ENCODE assay signal across 14 cellular contexts in genomic region chr16:54817940-54818574, GRCh38.
DNase-seq lines count a peak whose midpoint lies in the region; ATAC-seq and TF ChIP-seq lines count a peak whose summit lies in the region.
"Had no signal": no experiment of that assay in that cellular context is flagged by ENCODE, and none has a peak within 500 bp of the region (broad histone marks: within the 10 kb centered on the region; RNA-seq: fewer than 3 reads in every experiment).

No MANE protein-coding gene starts in this region.

- H3K27ac Mint-ChIP-seq in endodermal cell, result peak overlapping the region; percentile 68

- H3K36me3 ChIP-seq in mammary epithelial cell (ENCODE audit: insufficient read depth, low read length) (no peaks in the 10 kb centered on the region), breast epithelium (no peaks in the 10 kb centered on the region), endodermal cell (ENCODE audit: control insufficient read depth, insufficient read depth, low read length) (no peaks in the 10 kb centered on the region), lung (ENCODE audit: control insufficient read depth in 2 of 2, insufficient read depth in 2 of 2, low read length in 2 of 2) (no peaks in the 10 kb centered on the region), upper lobe of right lung (no peaks in the 10 kb centered on the region), heart right ventricle (no peaks in the 10 kb centered on the region)
- H3K36me3 ChIP-seq: BLaER1 had no signal

- H3K4me2 ChIP-seq in mammary epithelial cell (ENCODE audit: insufficient read depth, low read depth, low read length), result peak overlapping the region; percentile 26
- H3K4me2 ChIP-seq: BLaER1 had no signal

- H3K36me3 Mint-ChIP-seq in endodermal cell (ENCODE audit: low read depth), result no peaks in the 10 kb centered on the region

- no peak overlapping the region for H3K27ac ChIP-seq in mammary epithelial cell (ENCODE audit: insufficient read depth, low read depth, low read length)
- no peak overlapping the region for H3K27ac ChIP-seq in breast epithelium
- no peak overlapping the region for H3K27ac ChIP-seq in endodermal cell (ENCODE audit: low read depth, low read length)
- H3K27ac ChIP-seq in lung (ENCODE audit: low read depth in 1 of 2, low read length in 1 of 2), result peak overlapping the region in 1 of 2 donors; percentile 49
- peak overlapping the region; percentile 42 for H3K27ac ChIP-seq in upper lobe of right lung
- no peak overlapping the region for H3K27ac ChIP-seq in dorsolateral prefrontal cortex
- no peak overlapping the region for H3K27ac ChIP-seq in heart right ventricle
- H3K27ac ChIP-seq: BLaER1 had no signal

- no TSS peak for BruUV-seq in mammary epithelial cell (replicated peaks; lab: Mats Ljungman, UMichigan)

- H3K79me2 ChIP-seq in mammary epithelial cell (ENCODE audit: insufficient read depth, low read length), result no peaks in the 10 kb centered on the region

- CTCF ChIA-PET in mammary epithelial cell (lab: Charles Lee; ENCODE audit: low non-redundant PET), result interaction anchor here (0.6 to 0.7 kb wide), 2 partner anchors 28 to 29 kb away, joined by 4 to 9 read pairs; no protein-coding TSS in a partner anchor

- no peak for TF ChIP-seq POLR2A in breast epithelium (IDR thresholded peaks at IDR 0.05)

- H4K20me1 ChIP-seq in mammary epithelial cell (ENCODE audit: insufficient read depth, low read length), result no peaks in the 10 kb centered on the region
- H4K20me1 ChIP-seq: BLaER1 had no signal

- H3K9ac ChIP-seq in mammary epithelial cell (ENCODE audit: insufficient read depth, low read length) (no peak overlapping the region), endodermal cell (ENCODE audit: extremely low read depth, low read length, poor library complexity, severe bottlenecking) (no peak overlapping the region)
- H3K9ac ChIP-seq: BLaER1 had no signal

- DNase-seq in mammary epithelial cell, result no peak
- DNase-seq in breast epithelium (ENCODE audit: low spot score in 2 of 2), result no peak
- DNase-seq in endodermal cell, result peak; percentile 65
- DNase-seq in lung (ENCODE audit: low spot score), result peak; percentile 40
- no peak for DNase-seq in upper lobe of right lung
- DNase-seq in dorsolateral prefrontal cortex, result no peak
- DNase-seq in heart right ventricle, result no peak
- DNase-seq: NCI-H1092, NCI-H2107, NCI-H345 had no signal

- peaks cover 23% of the 10 kb centered on the region for H3K4me1 Mint-ChIP-seq in endodermal cell

- peak overlapping the region; percentile 53 for H2AFZ ChIP-seq in mammary epithelial cell (ENCODE audit: low read depth, low read length)

- dilution Hi-C loops in mammary epithelial cell (cut with HindIII; ENCODE audit: low sequenced_read_pairs), result no loop called here

- TF ChIP-seq CTCF in mammary epithelial cell (conservative IDR thresholded peaks at IDR 0.05 in 1 of 2, IDR thresholded peaks at IDR 0.05 in 1 of 2; ENCODE audit: extremely low read depth in 1 of 2, insufficient read depth in 1 of 2, low read depth in 1 of 2, low read length in 2 of 2) (no peak), breast epithelium (IDR thresholded peaks at IDR 0.05) (no peak), endodermal cell (conservative IDR thresholded peaks at IDR 0.05) (no peak), lung (IDR thresholded peaks at IDR 0.05; ENCODE audit: control extremely low read depth, extremely low read depth) (no peak), upper lobe of right lung (IDR thresholded peaks at IDR 0.05) (no peak), dorsolateral prefrontal cortex (IDR thresholded peaks at IDR 0.05 in 54 of 56, conservative IDR thresholded peaks at IDR 0.05 in 2 of 56; ENCODE audit: low read depth in 1 of 56, partially characterized antibody in 56 of 56) (no peak), heart right ventricle (IDR thresholded peaks at IDR 0.05) (no peak)

- H3K9me3 ChIP-seq in mammary epithelial cell (replicated peaks; ENCODE audit: insufficient read depth, low read length) (no peaks in the 10 kb centered on the region), breast epithelium (no peaks in the 10 kb centered on the region), endodermal cell (ENCODE audit: control insufficient read depth, low read length) (no peaks in the 10 kb centered on the region), lung (ENCODE audit: control insufficient read depth in 2 of 2, insufficient read depth in 1 of 2, low read length in 1 of 2) (no peaks in the 10 kb centered on the region), upper lobe of right lung (no peaks in the 10 kb centered on the region), heart right ventricle (no peaks in the 10 kb centered on the region)
- H3K9me3 ChIP-seq: BLaER1 had no signal

- H3K4me3 ChIP-seq in mammary epithelial cell (replicated peaks in 1 of 3; ENCODE audit: insufficient read depth in 1 of 3, low read depth in 2 of 3, low read length in 3 of 3), result no peak overlapping the region
- peak overlapping the region in 1 of 3 donors; percentile 2 for H3K4me3 ChIP-seq in breast epithelium
- no peak overlapping the region for H3K4me3 ChIP-seq in endodermal cell (ENCODE audit: low read length)
- no peak overlapping the region for H3K4me3 ChIP-seq in lung
- peak overlapping the region; percentile 8 for H3K4me3 ChIP-seq in upper lobe of right lung
- H3K4me3 ChIP-seq in dorsolateral prefrontal cortex, result no peak overlapping the region
- no peak overlapping the region for H3K4me3 ChIP-seq in heart right ventricle
- H3K4me3 ChIP-seq: BLaER1, K562 had no signal

- peaks cover 4% of the 10 kb centered on the region for H3K27me3 Mint-ChIP-seq in endodermal cell (ENCODE audit: insufficient read depth)

- ATAC-seq in lung (ENCODE audit: insufficient read depth, low FRiP score), result no peak
- peak; percentile 82 for ATAC-seq in upper lobe of right lung
- no peak for ATAC-seq in HG02870 (IDR thresholded peaks at IDR 0.05; ENCODE audit: unreplicated experiment)
- ATAC-seq in heart right ventricle, result no peak
- ATAC-seq: Panc1 had no signal

- H3K4me1 ChIP-seq in mammary epithelial cell (ENCODE audit: insufficient read depth, low read length) (peaks cover 3% of the 10 kb centered on the region), breast epithelium (no peaks in the 10 kb centered on the region), endodermal cell (ENCODE audit: control insufficient read depth, insufficient read depth, low read length) (no peaks in the 10 kb centered on the region), lung (ENCODE audit: control insufficient read depth in 2 of 2, insufficient read depth in 2 of 2, low read length in 2 of 2) (peaks cover 0 to 2% of the 10 kb centered on the region in 2 donors), upper lobe of right lung (no peaks in the 10 kb centered on the region), heart right ventricle (no peaks in the 10 kb centered on the region)
- H3K4me1 ChIP-seq: BLaER1 had no signal

- in situ Hi-C loops in mammary epithelial cell (cut with MboI; ENCODE audit: low sequenced_read_pairs in 2 of 2), result loop anchor here in 1 of 2 donors (10.0 to 25.0 kb wide), 2 partner anchors 183 to 531 kb away; partner anchors contain the start of gene IRX3

- no peaks in the 10 kb centered on the region for H3K27me3 ChIP-seq in mammary epithelial cell (ENCODE audit: insufficient read depth, low read length)
- no peaks in the 10 kb centered on the region for H3K27me3 ChIP-seq in breast epithelium
- H3K27me3 ChIP-seq in endodermal cell (ENCODE audit: control insufficient read depth, insufficient read depth, low read length, poor library complexity, severe bottlenecking), result no peaks in the 10 kb centered on the region
- no peaks in the 10 kb centered on the region for H3K27me3 ChIP-seq in lung (ENCODE audit: control insufficient read depth, insufficient read depth)
- H3K27me3 ChIP-seq in upper lobe of right lung, result no peaks in the 10 kb centered on the region
- peaks cover 0 to 28% (median 0%) of the 10 kb centered on the region in 45 donors for H3K27me3 ChIP-seq in dorsolateral prefrontal cortex
- H3K27me3 ChIP-seq in heart right ventricle, result no peaks in the 10 kb centered on the region
- H3K27me3 ChIP-seq: BLaER1 had no signal

- no peak overlapping the region for H3K4me3 Mint-ChIP-seq in endodermal cell

- intact Hi-C loops in mammary epithelial cell (cut with micrococcal nuclease) (loop anchor here (1.0 to 10.0 kb wide), 7 partner anchors 112 to 1263 kb away; partner anchors contain the start of gene IRX5), breast epithelium (cut with DNase I; ENCODE audit: low total_unique reads) (no loop called here), upper lobe of right lung (cut with DNase I) (no loop called here), dorsolateral prefrontal cortex (cut with DNase I) (no loop called here), heart right ventricle (cut with DNase I) (loop anchor here in 8 of 10 donors (5.0 to 10.0 kb wide), 7 partner anchors 109 to 863 kb away; partner anchors contain the start of gene IRX3 (in 4 of the 8))

- peaks cover 3% of the 10 kb centered on the region for H3K9me3 Mint-ChIP-seq in endodermal cell

- 71% methylated on average over 17 of the region's 17 CpGs for WGBS in mammary epithelial cell (ENCODE audit: low coverage, missing lambda C conversion rate)
- 71 to 73% methylated on average over 14 to 17 of the region's 17 CpGs for WGBS in endodermal cell (ENCODE audit: insufficient coverage in 1 of 2, insufficient read length in 1 of 2), 2 experiments
- WGBS in lung, 2 donors, result 48 to 58% methylated on average over 17 of the region's 17 CpGs
- 69 to 71% methylated on average over 17 of the region's 17 CpGs for WGBS in heart right ventricle, 2 donors

Comparison
In these comparisons a context has a peak if more than half of its experiments do, and no peak if none do; other contexts are left out.
1. intact Hi-C loops: an anchor here in mammary epithelial cell (1.0 to 10.0 kb wide) and heart right ventricle (5.0 to 10.0 kb wide); none called in breast epithelium, upper lobe of right lung and dorsolateral prefrontal cortex.
2. DNase-seq: peak in endodermal cell (single experiment) and lung (single experiment); none in mammary epithelial cell (single experiment), breast epithelium (0 of 2), upper lobe of right lung (single experiment), dorsolateral prefrontal cortex (0 of 10) and heart right ventricle (0 of 2).